In genomic region chr9:83976372-83976771, GRCh38 we compare ENCODE assay signal across 11 cellular contexts. TPM values are rescaled to one million over a fixed set of nuclear protein-coding genes. Genes with fewer than 3 reads are reported as not detected.
DNase-seq lines count a peak whose midpoint lies in the region; ATAC-seq and TF ChIP-seq lines count a peak whose summit lies in the region.
"Had no signal": no experiment of that assay in that cellular context is flagged by ENCODE, and none has a peak within 500 bp of the region (broad histone marks: within the 10 kb centered on the region; RNA-seq: fewer than 3 reads in every experiment).

No MANE protein-coding gene starts in this region.

- peak; percentile 56 for DNase-seq in AG10803 (ENCODE audit: low read depth)
- no peak for DNase-seq in CD8-positive, alpha-beta T cell
- no peak for DNase-seq in body of pancreas
- no peak for DNase-seq in stimulated activated CD4-positive, alpha-beta T cell treated with anti-CD3 and anti-CD28 coated beads, Interleukin-4, amount 100 ng/mL, for 1 hour
- DNase-seq: COR-L47, dorsolateral prefrontal cortex, thyroid gland had no signal

- peaks cover 88% of the 10 kb centered on the region for H3K36me3 Mint-ChIP-seq in CD8-positive, alpha-beta T cell
- peaks cover 96% of the 10 kb centered on the region for H3K36me3 Mint-ChIP-seq in activated T-helper 17 cell treated with anti-CD3 and anti-CD28 coated beads, Interleukin-2, amount 50 U/mL, for 72 hours (ENCODE audit: low read depth)

- TF ChIP-seq CTCF in AG10803 (conservative IDR thresholded peaks at IDR 0.05; ENCODE audit: low read length) (no peak), body of pancreas (IDR thresholded peaks at IDR 0.05) (no peak)
- no peak for TF ChIP-seq CTCF in CD8-positive, alpha-beta T cell (IDR thresholded peaks at IDR 0.05)

- TF ChIP-seq POLR2A in body of pancreas (IDR thresholded peaks at IDR 0.05) = no peak

- H3K4me1 ChIP-seq in CD8-positive, alpha-beta T cell (ENCODE audit: insufficient read depth, low read length) = peaks cover 47% of the 10 kb centered on the region
- H3K4me1 ChIP-seq in mesodermal cell (ENCODE audit: control insufficient read depth, insufficient read depth, low read length, poor library complexity, severe bottlenecking) (peaks cover 7% of the 10 kb centered on the region), body of pancreas (peaks cover 25% of the 10 kb centered on the region)

- H3K4me1 Mint-ChIP-seq in CD8-positive, alpha-beta T cell (ENCODE audit: low read depth) = peaks cover 64% of the 10 kb centered on the region
- peaks cover 41% of the 10 kb centered on the region for H3K4me1 Mint-ChIP-seq in activated T-helper 17 cell treated with anti-CD3 and anti-CD28 coated beads, Interleukin-2, amount 50 U/mL, for 72 hours

- 86 to 100% methylated on average over 1 of the region's 2 CpGs for WGBS in mesodermal cell (ENCODE audit: insufficient coverage in 2 of 2), 2 experiments
- WGBS in body of pancreas, 2 donors = 48 to 60% methylated on average over 2 of the region's 2 CpGs

- H3K9me3 ChIP-seq in CD8-positive, alpha-beta T cell (ENCODE audit: low read length) = no peaks in the 10 kb centered on the region
- H3K9me3 ChIP-seq in mesodermal cell (ENCODE audit: control insufficient read depth, low read length) = no peaks in the 10 kb centered on the region
- no peaks in the 10 kb centered on the region for H3K9me3 ChIP-seq in body of pancreas
- H3K9me3 ChIP-seq: thyroid gland had no signal

- CTCF ChIA-PET in CD8-positive, alpha-beta T cell (lab: Charles Lee) = interaction anchor here (1.2 kb wide), 1 partner anchor 15 kb away, joined by 3 read pairs; no protein-coding TSS in a partner anchor

- peak overlapping the region; percentile 55 for H3K27ac Mint-ChIP-seq in CD8-positive, alpha-beta T cell
- peak overlapping the region; percentile 53 for H3K27ac Mint-ChIP-seq in activated T-helper 17 cell treated with anti-CD3 and anti-CD28 coated beads, Interleukin-2, amount 50 U/mL, for 72 hours

- peaks cover 54% of the 10 kb centered on the region for H3K36me3 ChIP-seq in CD8-positive, alpha-beta T cell (ENCODE audit: insufficient read depth, low read length)
- H3K36me3 ChIP-seq in mesodermal cell (ENCODE audit: control insufficient read depth, insufficient read depth, low read length) (peaks cover 73% of the 10 kb centered on the region), body of pancreas (replicated peaks in 1 of 2; ENCODE audit: insufficient read depth in 1 of 2, low read depth in 2 of 2) (peaks cover 20 to 31% of the 10 kb centered on the region in 2 donors)

- ATAC-seq in CD8-positive, alpha-beta T cell = no peak
- no peak for ATAC-seq in activated T-helper 17 cell treated with anti-CD3 and anti-CD28 coated beads, Interleukin-2, amount 50 U/mL, for 72 hours (replicated peaks)
- no peak for ATAC-seq in body of pancreas
- ATAC-seq in HG02973 (IDR thresholded peaks at IDR 0.05; ENCODE audit: unreplicated experiment) = no peak
- no peak for ATAC-seq in GM18517 (IDR thresholded peaks at IDR 0.05; ENCODE audit: unreplicated experiment)

- H3K4me3 Mint-ChIP-seq in CD8-positive, alpha-beta T cell = no peak overlapping the region
- H3K4me3 Mint-ChIP-seq in activated T-helper 17 cell treated with anti-CD3 and anti-CD28 coated beads, Interleukin-2, amount 50 U/mL, for 72 hours = peak overlapping the region; percentile 89

- peak overlapping the region; percentile 96; the same call in 1 of the 2 replicates for H3K4me3 ChIP-seq in AG10803 (ENCODE audit: low read length)
- H3K4me3 ChIP-seq in CD8-positive, alpha-beta T cell (ENCODE audit: low read depth, low read length) = no peak overlapping the region
- peak overlapping the region; percentile 3 for H3K4me3 ChIP-seq in mesodermal cell (ENCODE audit: extremely low read depth, insufficient read depth, low read length, poor library complexity, severe bottlenecking)
- no peak overlapping the region for H3K4me3 ChIP-seq in body of pancreas
- H3K4me3 ChIP-seq: thyroid gland had no signal

- H3K9me3 Mint-ChIP-seq in CD8-positive, alpha-beta T cell = no peaks in the 10 kb centered on the region
- H3K9me3 Mint-ChIP-seq in activated T-helper 17 cell treated with anti-CD3 and anti-CD28 coated beads, Interleukin-2, amount 50 U/mL, for 72 hours = no peaks in the 10 kb centered on the region

- intact Hi-C loops in CD8-positive, alpha-beta T cell (cut with DNase I, micrococcal nuclease) = loop anchor here in 1 of 2 experiments (5.0 kb wide), 1 partner anchor 1766 kb away; the partner anchor contains the start of gene AGTPBP1
- intact Hi-C loops in body of pancreas (cut with DNase I) = no loop called here

- no peak overlapping the region for H3K27ac ChIP-seq in CD8-positive, alpha-beta T cell (ENCODE audit: low read depth, low read length)
- H3K27ac ChIP-seq in mesodermal cell (ENCODE audit: low read depth, low read length, severe bottlenecking) (no peak overlapping the region), body of pancreas (no peak overlapping the region)
- H3K27ac ChIP-seq: thyroid gland had no signal

- no peaks in the 10 kb centered on the region for H3K27me3 ChIP-seq in CD8-positive, alpha-beta T cell (ENCODE audit: insufficient read depth, low read length)
- no peaks in the 10 kb centered on the region for H3K27me3 ChIP-seq in body of pancreas
- H3K27me3 ChIP-seq: dorsolateral prefrontal cortex, thyroid gland had no signal

- POLR2A ChIA-PET in CD8-positive, alpha-beta T cell (lab: Charles Lee) = interaction anchor here (1.1 kb wide), 1 partner anchor 12 kb away, joined by 3 read pairs; no protein-coding TSS in a partner anchor

- no peaks in the 10 kb centered on the region for H3K27me3 Mint-ChIP-seq in CD8-positive, alpha-beta T cell (ENCODE audit: low read depth)
- H3K27me3 Mint-ChIP-seq in activated T-helper 17 cell treated with anti-CD3 and anti-CD28 coated beads, Interleukin-2, amount 50 U/mL, for 72 hours = no peaks in the 10 kb centered on the region

RNA-seq across cellular contexts. Expression of gene HNRNPK, which starts 3.6 kb away (rescaled TPM):
- 100 to 1,000 TPM; 668 to 674 TPM for total RNA-seq in CD8-positive, alpha-beta T cell
- total RNA-seq in activated T-helper 17 cell treated with anti-CD3 and anti-CD28 coated beads, Interleukin-2, amount 50 U/mL, for 72 hours = 100 to 1,000 TPM; 542 to 767 TPM
- 632 TPM for polyA plus RNA-seq in mesodermal cell (2013, experiment 1 of 2)
- 670 TPM for polyA plus RNA-seq in mesodermal cell (2013, experiment 2 of 2)
- 100 to 1,000 TPM; 132 to 223 TPM for total RNA-seq in body of pancreas

RNA-seq across cellular contexts. Expression of gene RMI1, which starts 4.2 kb away (rescaled TPM):
- 1 to 10 TPM in 1 of 2 experiments, under 1 TPM in 1; 0.35 to 1.1 TPM for total RNA-seq in CD8-positive, alpha-beta T cell
- 10 to 100 TPM; 17.6 to 25.1 TPM for total RNA-seq in activated T-helper 17 cell treated with anti-CD3 and anti-CD28 coated beads, Interleukin-2, amount 50 U/mL, for 72 hours
- polyA plus RNA-seq in mesodermal cell (2013, experiment 1 of 2) = 15.1 TPM
- polyA plus RNA-seq in mesodermal cell (2013, experiment 2 of 2) = 17.4 TPM
- 1 to 10 TPM; 3.9 to 4.3 TPM for total RNA-seq in body of pancreas

RNA-seq across cellular contexts. Expression of gene KIF27, which starts 55.1 kb away (rescaled TPM):
- 1 to 10 TPM; 2.9 to 3.8 TPM for total RNA-seq in CD8-positive, alpha-beta T cell
- total RNA-seq in activated T-helper 17 cell treated with anti-CD3 and anti-CD28 coated beads, Interleukin-2, amount 50 U/mL, for 72 hours = 1 to 10 TPM; 2.6 to 3.1 TPM
- polyA plus RNA-seq in mesodermal cell (2013, experiment 1 of 2) = 4.0 TPM
- polyA plus RNA-seq in mesodermal cell (2013, experiment 2 of 2) = 6.8 TPM
- total RNA-seq in body of pancreas = 1 to 10 TPM; 6.0 to 6.6 TPM

Comparison
In these comparisons a context has a peak if more than half of its experiments do, and no peak if none do; other contexts are left out.
1. H3K4me3 ChIP-seq: peak in AG10803 (single experiment) and mesodermal cell (single experiment); none in CD8-positive, alpha-beta T cell (single experiment) and body of pancreas (0 of 2).